ENCODE assay signal across 8 cellular contexts in the genomic region with DNA sequence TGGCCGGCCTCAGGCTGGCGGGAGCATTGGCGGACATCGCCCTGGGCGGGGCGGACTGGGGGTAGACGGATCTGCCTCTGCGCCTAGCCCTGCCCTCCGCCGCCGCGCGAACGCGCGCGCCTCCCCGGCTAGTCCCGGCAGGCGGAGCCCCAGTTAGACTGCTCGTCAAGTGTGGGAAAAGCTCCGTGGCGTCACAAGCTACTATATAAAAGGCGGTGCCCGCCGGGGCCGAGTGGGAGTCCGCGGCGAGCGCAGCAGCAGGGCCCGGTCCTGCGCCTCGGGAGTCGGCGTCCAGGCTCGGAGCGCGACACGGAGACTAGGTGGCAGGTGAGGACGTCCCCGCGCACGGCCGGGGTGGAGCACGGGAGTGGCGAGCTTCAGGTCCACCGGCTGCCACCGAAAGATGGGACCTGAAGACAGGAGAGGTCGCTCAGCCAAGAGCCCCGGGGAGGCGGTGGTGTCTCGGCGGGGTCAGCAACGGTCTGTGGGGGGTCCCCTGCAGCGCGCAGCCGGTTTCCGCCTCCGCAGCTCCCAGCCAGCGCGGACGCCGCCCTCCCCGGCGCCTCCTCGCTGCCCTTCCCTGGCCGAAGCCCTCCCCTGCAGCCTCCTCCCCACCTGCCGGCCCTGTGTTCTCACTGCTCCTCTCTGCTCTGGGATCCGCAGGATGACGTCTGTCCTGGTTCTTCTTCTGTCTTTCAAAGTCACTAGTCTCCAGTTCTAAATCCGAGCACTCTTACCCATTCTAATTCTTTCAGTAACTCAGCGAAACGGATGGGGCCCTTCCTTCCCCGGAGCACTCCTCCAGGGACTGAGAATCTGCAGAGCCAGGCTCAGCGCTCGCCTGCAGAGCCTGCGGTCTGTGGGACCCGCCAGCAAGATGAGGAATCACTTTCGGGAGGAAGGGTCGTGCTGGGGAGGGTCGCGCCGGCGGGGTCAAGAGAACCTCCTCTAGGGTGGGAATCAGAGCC. TPM values are rescaled to one million over a fixed set of nuclear protein-coding genes. Genes with fewer than 3 reads are reported as not detected.
A peak's percentile ranks its signal among the peaks of the same experiment; 100 is the strongest.
DNase-seq lines count a peak whose midpoint lies in the region; ATAC-seq and FAIRE-seq lines count a peak whose summit lies in the region.

No MANE protein-coding gene starts in this region.

- DNase-seq in GM19239 (ENCODE audit: insufficient read length, low spot score): peak; percentile 75
- DNase-seq in NCI-H82 (lab: John Stamatoyannopoulos, UW): peak; percentile 81
- peak; percentile 73 to 86 for DNase-seq in activated CD8-positive, alpha-beta memory T cell treated with anti-CD3 and anti-CD28 coated beads for 1 hour (ENCODE audit: extremely low read depth in 1 of 2, low read depth in 1 of 2)
- DNase-seq in lung microvascular endothelial cell (ENCODE audit: low read depth in 2 of 2): peak; percentile 80 to 87
- peak; percentile 82 to 88 (median 83) for DNase-seq in stimulated activated CD4-positive, alpha-beta T cell treated with anti-CD3 and anti-CD28 coated beads, TNF-alpha, amount 100 ng/mL, for 4 hours (ENCODE audit: low read depth in 3 of 3)

- H3K4me3 ChIP-seq in BLaER1 treated with 17β-estradiol and CSF1 and Interleukin-3, amounts not matched to agents 10 nM and 100 nM: peak overlapping the region; percentile 79 to 90 (median 84)
- peak overlapping the region; percentile 76 for H3K4me3 ChIP-seq in ectodermal cell (ENCODE audit: insufficient read depth, low read depth, low read length)

- FAIRE-seq in GM19239 (lab: Jason Lieb, UNC): peak; percentile 28

- no peaks in the 10 kb centered on the region for H3K27me3 ChIP-seq in BLaER1 treated with 17β-estradiol and CSF1 and Interleukin-3, amounts not matched to agents 10 nM and 100 nM
- H3K27me3 ChIP-seq in ectodermal cell (ENCODE audit: control insufficient read depth, insufficient read depth, low read length, poor library complexity, severe bottlenecking): peaks cover 20% of the 10 kb centered on the region

- peak overlapping the region; percentile 82 to 99 (median 96) for H3K4me2 ChIP-seq in BLaER1 treated with 17β-estradiol and CSF1 and Interleukin-3, amounts not matched to agents 10 nM and 100 nM

- peak overlapping the region; percentile 67 to 89 (median 80) for H3K9ac ChIP-seq in BLaER1 treated with 17β-estradiol and CSF1 and Interleukin-3, amounts not matched to agents 10 nM and 100 nM

- no peaks in the 10 kb centered on the region for H3K36me3 ChIP-seq in BLaER1 treated with 17β-estradiol and CSF1 and Interleukin-3, amounts not matched to agents 10 nM and 100 nM
- H3K36me3 ChIP-seq in ectodermal cell (ENCODE audit: control insufficient read depth, insufficient read depth, low read length): no peaks in the 10 kb centered on the region

- peak; percentile 57 for ATAC-seq in HG03457 (IDR thresholded peaks at IDR 0.05; ENCODE audit: unreplicated experiment)

- 1% methylated on average over 85 of the region's 85 CpGs for WGBS in ectodermal cell, 2 experiments

- H3K4me1 ChIP-seq in BLaER1 treated with 17β-estradiol and CSF1 and Interleukin-3, amounts not matched to agents 10 nM and 100 nM: peaks cover 48 to 67% (median 57%) of the 10 kb centered on the region in 10 experiments
- no peaks in the 10 kb centered on the region for H3K4me1 ChIP-seq in ectodermal cell (ENCODE audit: control insufficient read depth, insufficient read depth, low read length)

- H3K27ac ChIP-seq in BLaER1 treated with 17β-estradiol and CSF1 and Interleukin-3, amounts not matched to agents 10 nM and 100 nM: peak overlapping the region; percentile 64 to 76 (median 71)
- no peak overlapping the region for H3K27ac ChIP-seq in ectodermal cell (ENCODE audit: insufficient read depth, low read depth, low read length, poor library complexity, severe bottlenecking)

- H4K20me1 ChIP-seq in BLaER1 treated with 17β-estradiol and CSF1 and Interleukin-3, amounts not matched to agents 10 nM and 100 nM: peaks cover 0 to 22% (median 0%) of the 10 kb centered on the region in 11 experiments; a peak in 8 of 22 replicates

- no peaks in the 10 kb centered on the region for H3K9me3 ChIP-seq in BLaER1 treated with 17β-estradiol and CSF1 and Interleukin-3, amounts not matched to agents 10 nM and 100 nM (replicated peaks in 1 of 11)
- H3K9me3 ChIP-seq in ectodermal cell (ENCODE audit: control insufficient read depth, low read length): no peaks in the 10 kb centered on the region

RNA-seq across cellular contexts. Expression of a gene that starts 4.3 kb away (rescaled TPM):
- 14.0 TPM for polyA plus RNA-seq in ectodermal cell (2013, experiment 1 of 4)
- polyA plus RNA-seq in ectodermal cell (2013, experiment 2 of 4): 15.5 TPM
- 9.3 TPM for polyA plus RNA-seq in ectodermal cell (2013, experiment 3 of 4)
- polyA plus RNA-seq in ectodermal cell (2013, experiment 4 of 4): 10.6 TPM
- total RNA-seq in lung microvascular endothelial cell: 15.9 and 22.4 TPM in 2 replicates

RNA-seq across cellular contexts. Expression of a gene that starts 54.5 kb away (rescaled TPM):
- polyA plus RNA-seq in ectodermal cell (2013, experiment 1 of 4): 71.1 TPM
- polyA plus RNA-seq in ectodermal cell (2013, experiment 2 of 4): 59.2 TPM
- 35.5 TPM for polyA plus RNA-seq in ectodermal cell (2013, experiment 3 of 4)
- polyA plus RNA-seq in ectodermal cell (2013, experiment 4 of 4): 44.2 TPM
- total RNA-seq in lung microvascular endothelial cell: 7.9 and 8.5 TPM in 2 replicates
